12 cellular contexts compared by ENCODE assay signal in the genomic region with DNA sequence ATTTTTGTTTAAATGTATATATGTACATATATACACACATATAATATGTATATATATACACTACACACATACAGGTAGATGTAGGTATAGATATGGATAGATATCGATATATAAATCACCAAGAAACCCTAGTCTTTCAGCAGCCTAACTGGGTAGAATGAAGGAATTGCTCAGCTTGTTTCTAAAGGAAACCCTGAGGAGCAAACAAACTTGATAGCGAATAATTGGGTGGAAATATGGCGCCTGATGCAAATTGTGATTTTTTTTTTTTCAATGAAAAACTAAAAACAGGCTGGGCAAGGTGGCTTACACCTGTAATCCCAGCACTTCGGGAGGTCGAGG. TPM values are rescaled to one million over a fixed set of nuclear protein-coding genes. Genes with fewer than 3 reads are reported as not detected.
DNase-seq lines count a peak whose midpoint lies in the region; ATAC-seq and TF ChIP-seq lines count a peak whose summit lies in the region.
"Had no signal": no experiment of that assay in that cellular context is flagged by ENCODE, and none has a peak within 500 bp of the region (broad histone marks: within the 10 kb centered on the region; RNA-seq: fewer than 3 reads in every experiment).

No MANE protein-coding gene starts in this region.

- intact Hi-C loops in Caco-2 (cut with micrococcal nuclease; ENCODE audit: unreplicated experiment) = loop anchor here (1.0 to 5.0 kb wide), 3 partner anchors 40 to 333 kb away; no protein-coding TSS in a partner anchor
- intact Hi-C loops in activated T-helper 1 cell treated with anti-CD3 and anti-CD28 coated beads, Interleukin-12 subunit alpha, Interleukin-12 subunit beta, Interleukin-2, Interleukin-4 antibody, amounts not matched to agents 30 ng/mL and 10 ng/mL and 1 ng/mL, durations not matched to agents 14 hours and 24 hours and 36 hours (cut with micrococcal nuclease) = loop anchor here (1.0 to 10.0 kb wide), 4 partner anchors 72 to 710 kb away; a partner anchor contains a TSS

- H3K27ac Mint-ChIP-seq in Caco-2 (ENCODE audit: unreplicated experiment) (peak overlapping the region; percentile 39), mesothelial cell of epicardium (no peak overlapping the region)
- H3K27ac Mint-ChIP-seq in activated T-helper 1 cell treated with anti-CD3 and anti-CD28 coated beads, Interleukin-12 subunit alpha, Interleukin-12 subunit beta, Interleukin-2, Interleukin-4 antibody, amounts not matched to agents 30 ng/mL and 10 ng/mL and 1 ng/mL, durations not matched to agents 14 hours and 24 hours and 36 hours = no peak overlapping the region

- BruUV-seq in Caco-2 (replicated peaks; lab: Mats Ljungman, UMichigan) = no TSS peak

- CTCF ChIA-PET in Caco-2 (lab: Charles Lee) = interaction anchor here (0.6 to 2.4 kb wide), 8 partner anchors 18 to 222 kb away, joined by 3 to 52 read pairs (median 3); a partner anchor contains a TSS

- H3K36me3 Mint-ChIP-seq in Caco-2 (ENCODE audit: insufficient read depth, unreplicated experiment) = peaks cover 4% of the 10 kb centered on the region
- H3K36me3 Mint-ChIP-seq in activated T-helper 1 cell treated with anti-CD3 and anti-CD28 coated beads, Interleukin-12 subunit alpha, Interleukin-12 subunit beta, Interleukin-2, Interleukin-4 antibody, amounts not matched to agents 30 ng/mL and 10 ng/mL and 1 ng/mL, durations not matched to agents 14 hours and 24 hours and 36 hours (ENCODE audit: low read depth) = peaks cover 2% of the 10 kb centered on the region
- H3K36me3 Mint-ChIP-seq in mesothelial cell of epicardium = no peaks in the 10 kb centered on the region

- peaks cover 33% of the 10 kb centered on the region for H3K4me1 Mint-ChIP-seq in Caco-2 (ENCODE audit: low read depth, unreplicated experiment)
- H3K4me1 Mint-ChIP-seq in activated T-helper 1 cell treated with anti-CD3 and anti-CD28 coated beads, Interleukin-12 subunit alpha, Interleukin-12 subunit beta, Interleukin-2, Interleukin-4 antibody, amounts not matched to agents 30 ng/mL and 10 ng/mL and 1 ng/mL, durations not matched to agents 14 hours and 24 hours and 36 hours (ENCODE audit: low read depth) = peaks cover 10% of the 10 kb centered on the region
- peaks cover 10% of the 10 kb centered on the region for H3K4me1 Mint-ChIP-seq in mesothelial cell of epicardium

- H3K36me3 ChIP-seq in Caco-2 (ENCODE audit: control insufficient read depth, insufficient read depth, low read length) = no peaks in the 10 kb centered on the region
- H3K36me3 ChIP-seq: brain microvascular endothelial cell, uterus had no signal

- H3K4me1 ChIP-seq in Caco-2 = peaks cover 35% of the 10 kb centered on the region

- in situ Hi-C loops in G401 (cut with HindIII; ENCODE audit: low sequenced_read_pairs) = no loop called here

- TF ChIP-seq CTCF in 22Rv1 (IDR thresholded peaks at IDR 0.05) (peak; percentile 33), Caco-2 (IDR thresholded peaks at IDR 0.05; ENCODE audit: insufficient read depth in 1 of 2, low read depth in 1 of 2, low read length in 1 of 2, severe bottlenecking in 1 of 2, unreplicated experiment in 1 of 2) (no peak), mesothelial cell of epicardium (IDR thresholded peaks at IDR 0.05; ENCODE audit: unreplicated experiment) (peak; percentile 57)

- no peaks in the 10 kb centered on the region for H3K27me3 ChIP-seq in Caco-2 (replicated peaks; ENCODE audit: control insufficient read depth, insufficient read depth, low read length)

- no peaks in the 10 kb centered on the region for H3K9me3 ChIP-seq in Caco-2
- H3K9me3 ChIP-seq: uterus had no signal

- H3K9me3 Mint-ChIP-seq in Caco-2 (ENCODE audit: unreplicated experiment) = no peaks in the 10 kb centered on the region
- no peaks in the 10 kb centered on the region for H3K9me3 Mint-ChIP-seq in activated T-helper 1 cell treated with anti-CD3 and anti-CD28 coated beads, Interleukin-12 subunit alpha, Interleukin-12 subunit beta, Interleukin-2, Interleukin-4 antibody, amounts not matched to agents 30 ng/mL and 10 ng/mL and 1 ng/mL, durations not matched to agents 14 hours and 24 hours and 36 hours
- H3K9me3 Mint-ChIP-seq in mesothelial cell of epicardium = no peaks in the 10 kb centered on the region

- H3K27ac ChIP-seq in 22Rv1 = no peak overlapping the region
- H3K27ac ChIP-seq: brain microvascular endothelial cell, uterus had no signal

- no peak overlapping the region for H3K4me3 ChIP-seq in Caco-2 (ENCODE audit: low read depth, low read length)

- POLR2A ChIA-PET in Caco-2 (lab: Charles Lee) = interaction anchor here (0.6 to 0.8 kb wide), 2 partner anchors 39 to 106 kb away, joined by 3 to 4 read pairs; no protein-coding TSS in a partner anchor

- ATAC-seq in HG03521 (IDR thresholded peaks at IDR 0.05; ENCODE audit: unreplicated experiment) = no peak

- H3K4me3 Mint-ChIP-seq in Caco-2 (ENCODE audit: unreplicated experiment) (peak overlapping the region; percentile 87), mesothelial cell of epicardium (peak overlapping the region; percentile 72)
- peak overlapping the region; percentile 78 for H3K4me3 Mint-ChIP-seq in activated T-helper 1 cell treated with anti-CD3 and anti-CD28 coated beads, Interleukin-12 subunit alpha, Interleukin-12 subunit beta, Interleukin-2, Interleukin-4 antibody, amounts not matched to agents 30 ng/mL and 10 ng/mL and 1 ng/mL, durations not matched to agents 14 hours and 24 hours and 36 hours

- H3K27me3 Mint-ChIP-seq in Caco-2 (ENCODE audit: insufficient read depth, unreplicated experiment) = peaks cover 3% of the 10 kb centered on the region
- H3K27me3 Mint-ChIP-seq in activated T-helper 1 cell treated with anti-CD3 and anti-CD28 coated beads, Interleukin-12 subunit alpha, Interleukin-12 subunit beta, Interleukin-2, Interleukin-4 antibody, amounts not matched to agents 30 ng/mL and 10 ng/mL and 1 ng/mL, durations not matched to agents 14 hours and 24 hours and 36 hours (ENCODE audit: insufficient read depth) = peaks cover 56% of the 10 kb centered on the region
- peaks cover 54% of the 10 kb centered on the region for H3K27me3 Mint-ChIP-seq in mesothelial cell of epicardium (ENCODE audit: low read depth)

- DNase-seq in Caco-2 = no peak
- DNase-seq in activated T-helper 1 cell treated with anti-CD3 and anti-CD28 coated beads, Interleukin-12 subunit alpha, Interleukin-12 subunit beta, Interleukin-2, Interleukin-4 antibody, amounts not matched to agents 30 ng/mL and 10 ng/mL and 1 ng/mL, durations not matched to agents 14 hours and 24 hours and 36 hours (ENCODE audit: low spot score) = no peak
- no peak for DNase-seq in mesothelial cell of epicardium (ENCODE audit: low spot score in 2 of 2, unreplicated experiment in 2 of 2)
- no peak for DNase-seq in G401 (ENCODE audit: low spot score)
- DNase-seq in dedifferentiated amniotic fluid mesenchymal stem cell (ENCODE audit: extremely low spot score) = no peak
- DNase-seq in Ammon's horn (ENCODE audit: low spot score) = no peak

RNA-seq across cellular contexts. Expression of a gene that starts 0.3 kb away (rescaled TPM):
- total RNA-seq in Caco-2 (2022) (0.56 and 0.82 TPM in 2 replicates), mesothelial cell of epicardium (0.24 to 0.34 TPM (median 0.34 TPM) in 3 replicates)
- 0.08 TPM in 1 of 2 replicates, not detected in the other for total RNA-seq in activated T-helper 1 cell treated with anti-CD3 and anti-CD28 coated beads, Interleukin-12 subunit alpha, Interleukin-12 subunit beta, Interleukin-2, Interleukin-4 antibody, amounts not matched to agents 30 ng/mL and 10 ng/mL and 1 ng/mL, durations not matched to agents 14 hours and 24 hours and 36 hours
- 0.75 TPM in 1 of 2 replicates, not detected in the other for total RNA-seq in G401 (2014; rRNA removed; shearing (Covaris generic))
- total RNA-seq: esophagus mucosa, Right ventricle myocardium superior, uterus had no signal

RNA-seq across cellular contexts. Expression of a gene that starts 36.5 kb away (rescaled TPM):
- total RNA-seq in Caco-2 (2022) = 16.6 and 21.5 TPM in 2 replicates
- 91.3 and 94.3 TPM in 2 replicates for total RNA-seq in activated T-helper 1 cell treated with anti-CD3 and anti-CD28 coated beads, Interleukin-12 subunit alpha, Interleukin-12 subunit beta, Interleukin-2, Interleukin-4 antibody, amounts not matched to agents 30 ng/mL and 10 ng/mL and 1 ng/mL, durations not matched to agents 14 hours and 24 hours and 36 hours
- total RNA-seq in mesothelial cell of epicardium = 34.7 to 37.3 TPM (median 35.3 TPM) in 3 replicates
- total RNA-seq in G401 (2014; rRNA removed; shearing (Covaris generic)) = 1.4 and 1.5 TPM in 2 replicates

Comparison
In these comparisons a context has a peak if more than half of its experiments do, and no peak if none do; other contexts are left out.
1. CTCF ChIP-seq: peak in 22Rv1 (single experiment) and mesothelial cell of epicardium (single experiment); none in Caco-2 (0 of 2).
2. Peak in every context shown above with its lines, with median percentiles within 50 percentile points of each other: H3K4me3 Mint-ChIP-seq.